Comparison of ENCODE assay signal across 8 cellular contexts in the genomic region with DNA sequence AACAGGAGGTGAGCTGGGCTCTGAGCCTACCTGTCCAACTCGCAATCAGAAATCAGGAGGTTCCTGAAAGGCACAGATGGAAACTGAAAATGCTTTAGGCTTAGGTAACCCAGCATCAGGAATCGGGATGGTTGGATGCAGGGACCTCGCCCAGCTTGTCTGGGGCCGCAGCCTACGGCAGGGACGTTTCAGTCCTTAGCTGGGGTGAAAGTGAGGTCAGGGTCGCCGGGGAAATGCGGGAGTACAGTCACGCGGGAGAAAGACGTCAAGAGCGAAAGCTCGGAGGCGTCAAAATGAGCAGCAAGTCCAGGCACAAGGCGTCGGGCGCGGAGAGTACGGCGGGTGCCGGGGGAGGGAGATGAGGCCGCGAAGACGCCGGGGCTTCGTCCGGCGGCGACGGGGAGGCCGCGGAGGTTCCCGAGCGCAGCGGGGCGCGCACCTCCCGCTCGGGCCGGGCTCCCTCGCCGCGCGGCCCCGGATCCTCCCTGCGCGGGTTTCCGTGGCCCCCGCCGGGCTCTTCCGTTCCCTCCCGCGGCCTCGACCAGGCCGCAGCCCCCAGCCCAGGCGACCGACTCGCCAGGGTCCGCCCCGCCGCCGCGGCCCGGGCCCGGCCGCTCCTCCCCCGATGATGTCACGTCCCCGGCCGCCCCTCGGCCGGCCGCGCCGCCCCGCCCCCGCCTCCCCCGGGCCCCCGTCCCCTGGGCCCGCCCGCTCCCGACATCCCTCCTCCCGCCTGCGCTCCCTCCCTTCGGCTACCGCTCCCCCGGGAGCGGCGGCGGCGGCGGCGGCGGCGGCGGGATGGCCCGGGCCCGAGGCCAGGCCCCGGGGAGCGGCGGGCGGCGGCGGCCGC. TPM values are rescaled to one million over a fixed set of nuclear protein-coding genes. Genes with fewer than 3 reads are reported as not detected.
DNase-seq lines count a peak whose midpoint lies in the region; ATAC-seq and TF ChIP-seq lines count a peak whose summit lies in the region.

A gene with protein sequence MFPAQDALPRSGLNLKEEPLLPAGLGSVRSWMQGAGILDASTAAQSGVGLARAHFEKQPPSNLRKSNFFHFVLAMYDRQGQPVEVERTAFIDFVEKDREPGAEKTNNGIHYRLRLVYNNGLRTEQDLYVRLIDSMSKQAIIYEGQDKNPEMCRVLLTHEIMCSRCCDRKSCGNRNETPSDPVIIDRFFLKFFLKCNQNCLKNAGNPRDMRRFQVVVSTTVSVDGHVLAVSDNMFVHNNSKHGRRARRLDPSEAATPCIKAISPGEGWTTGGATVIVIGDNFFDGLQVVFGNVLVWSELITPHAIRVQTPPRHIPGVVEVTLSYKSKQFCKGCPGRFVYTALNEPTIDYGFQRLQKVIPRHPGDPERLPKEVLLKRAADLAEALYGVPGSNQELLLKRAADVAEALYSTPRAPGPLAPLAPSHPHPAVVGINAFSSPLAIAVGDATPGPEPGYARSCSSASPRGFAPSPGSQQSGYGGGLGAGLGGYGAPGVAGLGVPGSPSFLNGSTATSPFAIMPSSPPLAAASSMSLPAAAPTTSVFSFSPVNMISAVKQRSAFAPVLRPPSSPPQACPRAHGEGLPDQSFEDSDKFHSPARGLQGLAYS (plus strand): TSS at position 745 of the 850 bp plus-strand sequence. CDS start 866 bp downstream, outside the sequence.

- H3K27me3 Mint-ChIP-seq in Caco-2 (ENCODE audit: insufficient read depth, unreplicated experiment) (peaks cover 15% of the 10 kb centered on the region), IgD-negative memory B cell (peaks cover 58% of the 10 kb centered on the region)

- ATAC-seq in esophagus mucosa: peak; percentile 5
- no peak for ATAC-seq in GM21529 (IDR thresholded peaks at IDR 0.05; ENCODE audit: unreplicated experiment)

- H3K4me1 Mint-ChIP-seq in Caco-2 (ENCODE audit: low read depth, unreplicated experiment) (peaks cover 12% of the 10 kb centered on the region), IgD-negative memory B cell (peaks cover 3 to 10% (median 8%) of the 10 kb centered on the region in 3 donors)

- peak; percentile 59 to 63 for DNase-seq in Caco-2
- DNase-seq in activated CD8-positive, alpha-beta memory T cell treated with anti-CD3 and anti-CD28 coated beads, Interleukin-2, amount 50 U/mL, for 4 hours: peak; percentile 40
- no peak for DNase-seq in ureter (ENCODE audit: low spot score)
- no peak for DNase-seq in NCI-H2029 (lab: John Stamatoyannopoulos, UW)

- no peak for TF ChIP-seq CTCF in Caco-2 (IDR thresholded peaks at IDR 0.05; ENCODE audit: insufficient read depth in 1 of 2, low read depth in 1 of 2, low read length in 1 of 2, severe bottlenecking in 1 of 2, unreplicated experiment in 1 of 2)

- H3K9me3 Mint-ChIP-seq in Caco-2 (ENCODE audit: unreplicated experiment) (no peaks in the 10 kb centered on the region), IgD-negative memory B cell (no peaks in the 10 kb centered on the region)

- H3K27ac ChIP-seq in muscle layer of duodenum (ENCODE audit: low read length): no peak within 1 kb of the TSS

- peak within 1 kb of the TSS; percentile 91 for H3K4me3 Mint-ChIP-seq in Caco-2 (ENCODE audit: unreplicated experiment)
- peak within 1 kb of the TSS; percentile 85 to 97 (median 92) for H3K4me3 Mint-ChIP-seq in IgD-negative memory B cell

- H3K9me3 ChIP-seq in Caco-2: no peaks in the 10 kb centered on the region
- H3K9me3 ChIP-seq in muscle layer of duodenum (ENCODE audit: control insufficient read depth in 1 of 2, low read length in 2 of 2): no peaks in the 10 kb centered on the region

- H3K27me3 ChIP-seq in Caco-2 (replicated peaks; ENCODE audit: control insufficient read depth, insufficient read depth, low read length) (peaks cover 1% of the 10 kb centered on the region), muscle layer of duodenum (ENCODE audit: low read depth, low read length) (peaks cover 17% of the 10 kb centered on the region)

- CTCF ChIA-PET in Caco-2 (lab: Charles Lee): interaction anchor here (0.6 to 1.1 kb wide), 3 partner anchors 18 to 1295 kb away, joined by 3 to 6 read pairs (median 3); no protein-coding TSS in a partner anchor

- POLR2A ChIA-PET in Caco-2 (lab: Charles Lee): interaction anchor here (0.6 to 1.0 kb wide), 2 partner anchors 40 to 86 kb away, joined by 3 to 16 read pairs; a partner anchor contains a TSS

- H3K27ac Mint-ChIP-seq in Caco-2 (ENCODE audit: unreplicated experiment): peak within 1 kb of the TSS; percentile 84
- H3K27ac Mint-ChIP-seq in IgD-negative memory B cell: peak within 1 kb of the TSS in 2 of 3 donors; percentile 18 to 76

- intact Hi-C loops in Caco-2 (cut with micrococcal nuclease; ENCODE audit: unreplicated experiment): no loop called here

- H3K4me3 ChIP-seq in Caco-2 (ENCODE audit: low read depth, low read length) (peak within 1 kb of the TSS; percentile 48), muscle layer of duodenum (ENCODE audit: low read depth in 1 of 2, low read length in 2 of 2) (peak within 1 kb of the TSS; percentile 46 to 66)

- H3K4me1 ChIP-seq in Caco-2 (peaks cover 6% of the 10 kb centered on the region), muscle layer of duodenum (ENCODE audit: control insufficient read depth in 1 of 2, insufficient read depth in 2 of 2, low read length in 2 of 2) (peaks cover 0 to 4% of the 10 kb centered on the region in 2 donors)

- H3K36me3 ChIP-seq in Caco-2 (ENCODE audit: control insufficient read depth, insufficient read depth, low read length): no peaks in the 10 kb centered on the region
- H3K36me3 ChIP-seq in muscle layer of duodenum (ENCODE audit: control insufficient read depth in 1 of 2, insufficient read depth in 2 of 2, low read length in 2 of 2): no peaks in the 10 kb centered on the region

- peaks cover 5% of the 10 kb centered on the region for H3K36me3 Mint-ChIP-seq in Caco-2 (ENCODE audit: insufficient read depth, unreplicated experiment)
- no peaks in the 10 kb centered on the region for H3K36me3 Mint-ChIP-seq in IgD-negative memory B cell

- TSS peak; percentile 36 for BruUV-seq in Caco-2 (replicated peaks; lab: Mats Ljungman, UMichigan)

RNA-seq across cellular contexts. Expression of the gene that starts here (rescaled TPM):
- 5.7 and 7.5 TPM in 2 replicates for total RNA-seq in Caco-2 (2022)
- 1.1 TPM for polyA plus RNA-seq in IgD-negative memory B cell
- total RNA-seq in esophagus mucosa: 1.7 TPM
- 30.3 TPM for total RNA-seq in ureter

Comparison
In these comparisons a context has a peak if more than half of its experiments do, and no peak if none do; other contexts are left out.
1. DNase-seq: peak in Caco-2 (2 of 2) and activated CD8-positive, alpha-beta memory T cell treated with anti-CD3 and anti-CD28 coated beads, Interleukin-2, amount 50 U/mL, for 4 hours (single experiment); none in ureter (single experiment) and NCI-H2029 (single experiment).